In genomic region chr20:64102647-64103354, GRCh38 we compare ENCODE assay signal across 10 cellular contexts. TPM values are rescaled to one million over a fixed set of nuclear protein-coding genes. Genes with fewer than 3 reads are reported as not detected.
A peak's percentile ranks its signal among the peaks of the same experiment; 100 is the strongest.
DNase-seq lines count a peak whose midpoint lies in the region; ATAC-seq, FAIRE-seq and TF ChIP-seq lines count a peak whose summit lies in the region.
"Had no signal": no experiment of that assay in that cellular context is flagged by ENCODE, and none has a peak within 500 bp of the region (broad histone marks: within the 10 kb centered on the region; RNA-seq: fewer than 3 reads in every experiment).

No MANE protein-coding gene starts in this region.

- DNase-seq in A673 (ENCODE audit: low spot score) (no peak), HTR-8/SVneo (ENCODE audit: insufficient read length, low spot score) (no peak), T-helper 17 cell (peak in 1 of 3 donors; percentile 4), islet precursor cell (peak; percentile 72), T1000 (lab: John Stamatoyannopoulos, UW) (no peak)
- DNase-seq in stimulated activated CD4-positive, alpha-beta T cell treated with anti-CD3 and anti-CD28 coated beads, Interleukin-1b, Interleukin-23, amount 100 ng/mL, for 48 hours, result no peak
- DNase-seq: hippocampal formation had no signal

- ATAC-seq in T-helper 17 cell, result no peak
- no peak for ATAC-seq in HG02798 (IDR thresholded peaks at IDR 0.05; ENCODE audit: poor library complexity, unreplicated experiment)
- ATAC-seq in GM18868 (IDR thresholded peaks at IDR 0.05; ENCODE audit: unreplicated experiment), result no peak

- intact Hi-C loops in A673 (cut with micrococcal nuclease; ENCODE audit: unreplicated experiment), result no loop called here

- no peaks in the 10 kb centered on the region for H3K36me3 ChIP-seq in A673 (ENCODE audit: insufficient read depth, low read length, poor library complexity, severe bottlenecking)

- peak; percentile 95 for FAIRE-seq in HTR-8/SVneo (lab: Jason Lieb, UNC)

- H3K27me3 Mint-ChIP-seq in T-helper 17 cell, result peaks cover 31% of the 10 kb centered on the region

- H3K4me1 ChIP-seq in A673 (ENCODE audit: insufficient read depth, low read length, poor library complexity, severe bottlenecking), result no peaks in the 10 kb centered on the region

- no peak overlapping the region for H3K27ac ChIP-seq in A673 (ENCODE audit: low read depth, low read length, poor library complexity, severe bottlenecking)
- H3K27ac ChIP-seq: HL-60 had no signal

- no peak overlapping the region for H3K27ac Mint-ChIP-seq in T-helper 17 cell

- H3K4me3 Mint-ChIP-seq in T-helper 17 cell, result peak overlapping the region; percentile 71

- CTCF ChIA-PET in A673 (lab: Charles Lee), result interaction anchor here (0.6 to 0.7 kb wide), 4 partner anchors 11 to 129 kb away, joined by 3 to 10 read pairs (median 5); no protein-coding TSS in a partner anchor

- peak overlapping the region; percentile 28 for H3K4me3 ChIP-seq in A673 (ENCODE audit: low read depth, low read length, poor library complexity, severe bottlenecking)

- H3K36me3 Mint-ChIP-seq in T-helper 17 cell (ENCODE audit: low read depth), result no peaks in the 10 kb centered on the region

- no peak for TF ChIP-seq CTCF in A673 (conservative IDR thresholded peaks at IDR 0.05; ENCODE audit: low read depth, low read length)

- no TSS peak for BruUV-seq in A673 (replicated peaks; lab: Mats Ljungman, UMichigan)

- H3K9me3 ChIP-seq in A673 (ENCODE audit: low read depth, low read length, poor library complexity, severe bottlenecking), result no peaks in the 10 kb centered on the region
- H3K9me3 ChIP-seq in T-helper 17 cell (ENCODE audit: control insufficient read depth, low read length, poor library complexity, severe bottlenecking), result no peaks in the 10 kb centered on the region

- peaks cover 30% of the 10 kb centered on the region for H3K27me3 ChIP-seq in A673 (replicated peaks; ENCODE audit: insufficient read depth, low read depth, low read length, poor library complexity)

- peaks cover 15% of the 10 kb centered on the region for H3K4me1 Mint-ChIP-seq in T-helper 17 cell

- POLR2A ChIA-PET in A673 (lab: Charles Lee; ENCODE audit: low non-redundant PET), result no interaction called here

RNA-seq across cellular contexts. Expression of gene NPBWR2, which starts 4.6 kb away (rescaled TPM):
- total RNA-seq in A673 (2021), result not detected in 2 replicates
- total RNA-seq in T-helper 17 cell, result not detected

RNA-seq across cellular contexts. Expression of gene LKAAEAR1, which starts 18.6 kb away (rescaled TPM):
- 0.37 and 0.62 TPM in 2 replicates for total RNA-seq in A673 (2021)
- not detected for total RNA-seq in T-helper 17 cell

RNA-seq across cellular contexts. Expression of gene OPRL1, which starts 22.9 kb away (rescaled TPM):
- total RNA-seq in A673 (2021) (0.32 and 0.46 TPM in 2 replicates), T-helper 17 cell (1 to 10 TPM; 1.4 to 2.7 TPM)

RNA-seq across cellular contexts. Expression of gene RGS19, which starts 23.5 kb away (rescaled TPM):
- total RNA-seq in A673 (2021) (14.4 and 16.4 TPM in 2 replicates), T-helper 17 cell (10 to 100 TPM; 42.8 to 50.9 TPM)

RNA-seq across cellular contexts. Expression of gene TCEA2, which starts 39.8 kb away (rescaled TPM):
- total RNA-seq in A673 (2021), result 35.0 and 41.3 TPM in 2 replicates
- total RNA-seq in T-helper 17 cell, result 10 to 100 TPM; 20.0 to 21.0 TPM
